ENCODE assay signal across 18 cellular contexts in genomic region chr1:234689236-234689635, GRCh38.
"Had no signal": no experiment of that assay in that cellular context is flagged by ENCODE, and none has a peak within 500 bp of the region (broad histone marks: within the 10 kb centered on the region; RNA-seq: fewer than 3 reads in every experiment).

No MANE protein-coding gene starts in this region.

- H3K4me1 ChIP-seq: Peyer's patch, SJCRH30 had no signal

- H3K4me3 ChIP-seq: Peyer's patch, SJCRH30 had no signal

- H3K27me3 ChIP-seq: Peyer's patch, SJCRH30 had no signal

- H3K4me2 ChIP-seq: KMS-11 had no signal

- DNase-seq: Kasumi-1, MM.1S, NCI-H1092 treated with DMSO at 0.1 percent for 48 hours, NCI-H1436, NCI-H187, NCI-H2029, NCI-H2081 treated with DMSO at 0.1 percent for 48 hours, NCI-H2171, NCI-H226, NCI-H446, NCI-H510A, NCI-H524 treated with DMSO at 0.1 percent for 48 hours, NCI-H69, PC-3, Peyer's patch, SHP77 treated with DMSO at 0.1 percent for 48 hours had no signal

- H3K9ac ChIP-seq: KMS-11 had no signal

- H3K27ac ChIP-seq: KMS-11, Peyer's patch, SJCRH30 had no signal

- H3K36me3 ChIP-seq: Peyer's patch, SJCRH30 had no signal
